ENCODE assay signal across 16 cellular contexts in the genomic region with DNA sequence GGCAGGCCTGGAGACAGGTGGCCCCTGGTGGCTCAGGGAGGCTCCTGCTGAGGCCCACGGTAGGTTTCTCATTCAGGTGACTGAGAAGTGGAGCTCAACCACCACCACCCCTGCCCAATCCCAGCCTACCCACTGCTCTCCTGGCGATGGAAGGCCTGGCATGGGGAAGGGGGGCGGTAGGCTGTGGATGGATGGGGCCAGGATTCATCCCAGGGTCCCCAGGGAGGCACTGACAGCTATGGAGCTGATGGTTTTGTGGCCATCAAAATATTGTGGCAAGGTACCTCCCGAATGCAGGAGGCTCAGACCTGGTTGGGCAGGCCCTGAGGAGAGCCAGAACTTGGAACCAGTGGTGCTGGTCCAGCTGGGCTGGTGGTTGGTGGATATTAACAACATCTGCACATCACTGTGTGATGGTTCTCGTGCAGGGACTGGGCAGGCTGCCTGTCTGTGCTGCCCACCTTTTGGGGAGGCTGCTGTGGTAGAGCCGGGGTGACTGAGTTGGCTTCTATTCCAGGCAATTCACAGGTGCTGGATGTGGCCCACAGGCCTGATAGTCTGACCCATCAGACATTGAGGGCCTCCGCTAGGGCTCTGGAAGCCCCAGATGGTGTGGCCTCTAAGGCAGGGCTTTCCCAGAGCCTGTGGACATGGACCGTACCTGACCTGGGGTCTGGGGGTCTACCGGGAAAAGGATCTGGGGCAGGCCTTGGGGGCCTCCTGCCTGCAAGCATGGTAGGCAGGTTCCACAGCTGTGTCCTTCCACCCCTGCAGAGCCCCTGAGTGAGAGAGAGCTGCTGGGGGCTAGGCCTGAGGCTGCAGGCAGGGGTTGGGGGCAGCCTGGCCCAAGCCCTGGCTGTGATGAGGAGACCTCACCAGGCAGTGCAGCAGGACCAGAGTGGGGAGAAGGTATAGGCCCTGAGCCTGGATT. TPM values are rescaled to one million over a fixed set of nuclear protein-coding genes. Genes with fewer than 3 reads are reported as not detected.
A peak's percentile ranks its signal among the peaks of the same experiment; 100 is the strongest.
DNase-seq lines count a peak whose midpoint lies in the region; ATAC-seq and TF ChIP-seq lines count a peak whose summit lies in the region.
"Had no signal": no experiment of that assay in that cellular context is flagged by ENCODE, and none has a peak within 500 bp of the region (broad histone marks: within the 10 kb centered on the region; RNA-seq: fewer than 3 reads in every experiment).

No MANE protein-coding gene starts in this region.

- H3K4me1 ChIP-seq in CD4-positive, alpha-beta memory T cell (ENCODE audit: insufficient read depth, low read length), result peaks cover 28% of the 10 kb centered on the region
- H3K4me1 ChIP-seq in heart right ventricle (peaks cover 31 to 85% (median 53%) of the 10 kb centered on the region in 9 donors), gastrocnemius medialis (peaks cover 60 to 62% of the 10 kb centered on the region in 2 donors)

- H3K27ac Mint-ChIP-seq in CD4-positive, alpha-beta memory T cell, result peak overlapping the region in 4 of 7 donors; percentile 3 to 68 (median 62)
- H3K27ac Mint-ChIP-seq in T-helper 17 cell (peak overlapping the region; percentile 59), chondrocyte (ENCODE audit: unreplicated experiment) (no peak overlapping the region)
- H3K27ac Mint-ChIP-seq: endodermal cell had no signal

- CTCF ChIA-PET in CD4-positive, alpha-beta memory T cell (lab: Charles Lee; ENCODE audit: partially characterized antibody), result no interaction called here

- no peak for TF ChIP-seq CTCF in heart right ventricle (IDR thresholded peaks at IDR 0.05)
- no peak for TF ChIP-seq CTCF in gastrocnemius medialis (IDR thresholded peaks at IDR 0.05 in 4 of 5, conservative IDR thresholded peaks at IDR 0.05 in 1 of 5)
- TF ChIP-seq CTCF in chondrocyte (IDR thresholded peaks at IDR 0.05), result no peak

- no peaks in the 10 kb centered on the region for H3K27me3 ChIP-seq in CD4-positive, alpha-beta memory T cell (ENCODE audit: insufficient read depth, low read length)
- H3K27me3 ChIP-seq in heart right ventricle (no peaks in the 10 kb centered on the region), gastrocnemius medialis (no peaks in the 10 kb centered on the region)

- H3K27me3 Mint-ChIP-seq in CD4-positive, alpha-beta memory T cell, result no peaks in the 10 kb centered on the region
- H3K27me3 Mint-ChIP-seq in T-helper 17 cell (peaks cover 4% of the 10 kb centered on the region), chondrocyte (ENCODE audit: low read depth) (no peaks in the 10 kb centered on the region)

- H3K36me3 Mint-ChIP-seq in CD4-positive, alpha-beta memory T cell, result no peaks in the 10 kb centered on the region
- H3K36me3 Mint-ChIP-seq in T-helper 17 cell (ENCODE audit: low read depth) (no peaks in the 10 kb centered on the region), chondrocyte (ENCODE audit: low read depth) (peaks cover 18% of the 10 kb centered on the region)
- H3K36me3 Mint-ChIP-seq: natural killer cell had no signal

- no peak overlapping the region for H3K27ac ChIP-seq in CD4-positive, alpha-beta memory T cell (ENCODE audit: low read depth, low read length)
- peak overlapping the region in 6 of 10 donors; percentile 15 to 99 (median 80) for H3K27ac ChIP-seq in heart right ventricle
- peak overlapping the region; percentile 87 to 100 (median 98) for H3K27ac ChIP-seq in gastrocnemius medialis

- H3K9me3 Mint-ChIP-seq in CD4-positive, alpha-beta memory T cell, result peaks cover 0 to 2% (median 0%) of the 10 kb centered on the region in 8 donors
- H3K9me3 Mint-ChIP-seq in chondrocyte (ENCODE audit: low read depth), result no peaks in the 10 kb centered on the region
- H3K9me3 Mint-ChIP-seq: endodermal cell, natural killer cell had no signal

- intact Hi-C loops in CD4-positive, alpha-beta memory T cell (cut with micrococcal nuclease), result loop anchor here (10.0 kb wide), 1 partner anchor 88 kb away; no protein-coding TSS in a partner anchor
- intact Hi-C loops in heart right ventricle (cut with DNase I) (loop anchor here in 5 of 10 donors (2.0 to 10.0 kb wide), 5 partner anchors 72 to 90 kb away; a partner anchor contains a TSS), gastrocnemius medialis (cut with DNase I; ENCODE audit: low total_unique reads) (no loop called here)

- no peaks in the 10 kb centered on the region for H3K36me3 ChIP-seq in CD4-positive, alpha-beta memory T cell (ENCODE audit: insufficient read depth, low read length)
- peaks cover 0 to 33% (median 8%) of the 10 kb centered on the region in 9 donors for H3K36me3 ChIP-seq in heart right ventricle
- H3K36me3 ChIP-seq in gastrocnemius medialis, result peaks cover 0 to 8% of the 10 kb centered on the region in 2 donors

- DNase-seq in CD4-positive, alpha-beta memory T cell, result no peak
- DNase-seq in T-helper 17 cell, result no peak
- no peak for DNase-seq in heart right ventricle
- DNase-seq in gastrocnemius medialis, result no peak
- no peak for DNase-seq in chondrocyte (ENCODE audit: low spot score)
- DNase-seq in MV-4-11 (lab: John Stamatoyannopoulos, UW), result no peak
- DNase-seq: activated CD8-positive, alpha-beta memory T cell treated with anti-CD3 and anti-CD28 coated beads for 24 hours; endodermal cell; GDM1; natural killer cell; NCI-H2081 treated with DMSO at 0.1 percent for 48 hours had no signal

- H3K4me3 ChIP-seq in CD4-positive, alpha-beta memory T cell (ENCODE audit: low read length in 2 of 2), result no peak overlapping the region
- H3K4me3 ChIP-seq in heart right ventricle (no peak overlapping the region), gastrocnemius medialis (no peak overlapping the region)
- H3K4me3 ChIP-seq: lung had no signal

- H3K4me1 Mint-ChIP-seq in CD4-positive, alpha-beta memory T cell, result peaks cover 6 to 31% (median 19%) of the 10 kb centered on the region in 4 donors
- H3K4me1 Mint-ChIP-seq in T-helper 17 cell, result peaks cover 20% of the 10 kb centered on the region
- H3K4me1 Mint-ChIP-seq in chondrocyte (ENCODE audit: low read depth), result peaks cover 36% of the 10 kb centered on the region

- WGBS in heart right ventricle, 2 donors, result 84 to 86% methylated on average over 9 of the region's 9 CpGs

- peak overlapping the region in 2 of 8 donors; percentile 57 to 69 for H3K4me3 Mint-ChIP-seq in CD4-positive, alpha-beta memory T cell
- H3K4me3 Mint-ChIP-seq in T-helper 17 cell (no peak overlapping the region), chondrocyte (ENCODE audit: unreplicated experiment) (no peak overlapping the region)
- H3K4me3 Mint-ChIP-seq: endodermal cell had no signal

- in situ Hi-C loops in gastrocnemius medialis (cut with MboI; ENCODE audit: low sequenced_read_pairs in 4 of 4), result loop anchor here in 2 of 4 donors (10.0 kb wide), 1 partner anchor 88 kb away; no protein-coding TSS in a partner anchor

- POLR2A ChIA-PET in CD4-positive, alpha-beta memory T cell (lab: Charles Lee; ENCODE audit: partially characterized antibody), result no interaction called here

- H3K9me3 ChIP-seq in CD4-positive, alpha-beta memory T cell (ENCODE audit: control insufficient read depth in 1 of 2, low read length in 2 of 2), result no peaks in the 10 kb centered on the region
- H3K9me3 ChIP-seq in T-helper 17 cell (ENCODE audit: control insufficient read depth, low read length, poor library complexity, severe bottlenecking), result no peaks in the 10 kb centered on the region
- H3K9me3 ChIP-seq in heart right ventricle, result no peaks in the 10 kb centered on the region
- no peaks in the 10 kb centered on the region for H3K9me3 ChIP-seq in gastrocnemius medialis

- TF ChIP-seq POLR2A in gastrocnemius medialis (IDR thresholded peaks at IDR 0.05), result no peak

- no peak for ATAC-seq in T-helper 17 cell
- no peak for ATAC-seq in heart right ventricle
- no peak for ATAC-seq in gastrocnemius medialis
- no peak for ATAC-seq in GM21723 (IDR thresholded peaks at IDR 0.05; ENCODE audit: unreplicated experiment)
- ATAC-seq in HG02938 (IDR thresholded peaks at IDR 0.05; ENCODE audit: unreplicated experiment), result no peak
- ATAC-seq: natural killer cell, Panc1, sciatic nerve had no signal

RNA-seq across cellular contexts. Expression of a gene that starts 3.4 kb away (rescaled TPM):
- 1 to 10 TPM; 1.4 to 1.8 TPM for total RNA-seq in CD4-positive, alpha-beta memory T cell
- polyA plus RNA-seq in CD4-positive, alpha-beta memory T cell, result not detected
- total RNA-seq in T-helper 17 cell, result 1 to 10 TPM in 1 of 2 donors, under 1 TPM in 1; 0.89 to 1.1 TPM
- total RNA-seq in heart right ventricle, result 100 to 1,000 TPM in 9 of 10 donors, 10 to 100 TPM in 1; 86.7 to 145 (median 112) TPM
- polyA plus RNA-seq in heart right ventricle, result 10 to 100 TPM; 52.2 to 68.9 TPM
- 100 to 1,000 TPM; 141 to 256 (median 167) TPM for total RNA-seq in gastrocnemius medialis
- 38.8 to 44.4 TPM (median 40.0 TPM) in 3 replicates for total RNA-seq in chondrocyte

RNA-seq across cellular contexts. Expression of a gene that starts 28.4 kb away (rescaled TPM):
- total RNA-seq in CD4-positive, alpha-beta memory T cell, result not detected
- not detected for polyA plus RNA-seq in CD4-positive, alpha-beta memory T cell
- total RNA-seq in T-helper 17 cell (not detected), heart right ventricle (1 to 10 TPM in 3 of 10 donors, under 1 TPM in 7; 0.26 to 1.6 (median 0.85) TPM), gastrocnemius medialis (100 to 1,000 TPM; 197 to 682 (median 397) TPM), chondrocyte (not detected in 3 replicates)
- 1 to 10 TPM in 1 of 2 donors, under 1 TPM in 1; 0.51 to 8.3 TPM for polyA plus RNA-seq in heart right ventricle
- total RNA-seq: endodermal cell, lung, natural killer cell had no signal

RNA-seq across cellular contexts. Expression of a gene that starts 45.7 kb away (rescaled TPM):
- total RNA-seq in CD4-positive, alpha-beta memory T cell, result not detected
- polyA plus RNA-seq in CD4-positive, alpha-beta memory T cell, result not detected
- total RNA-seq in T-helper 17 cell, result not detected
- total RNA-seq in heart right ventricle, result 100 to 1,000 TPM; 390 to 998 (median 624) TPM
- polyA plus RNA-seq in heart right ventricle, result 1,000 to 10,000 TPM in 1 of 2 donors, 100 to 1,000 TPM in 1; 332 to 2,035 TPM
- 100 to 1,000 TPM in 2 of 4 donors, 10 to 100 TPM in 2; 78.0 to 309 (median 164) TPM for total RNA-seq in gastrocnemius medialis
- total RNA-seq in chondrocyte, result not detected in 3 replicates
- total RNA-seq: endodermal cell, natural killer cell, sciatic nerve had no signal

RNA-seq across cellular contexts. Expression of a gene that starts 56.5 kb away (rescaled TPM):
- total RNA-seq in CD4-positive, alpha-beta memory T cell, result 100 to 1,000 TPM; 256 to 269 TPM
- polyA plus RNA-seq in CD4-positive, alpha-beta memory T cell, result 10 to 100 TPM in 1 of 2 donors, 1 to 10 TPM in 1; 8.9 to 23.2 TPM
- total RNA-seq in T-helper 17 cell, result 100 to 1,000 TPM; 240 to 241 TPM
- 10 to 100 TPM; 19.7 to 28.4 (median 21.9) TPM for total RNA-seq in heart right ventricle
- polyA plus RNA-seq in heart right ventricle, result 10 to 100 TPM; 10.2 to 59.3 TPM
- total RNA-seq in gastrocnemius medialis, result 10 to 100 TPM; 10.0 to 56.6 (median 13.6) TPM
- total RNA-seq in chondrocyte, result 49.7 to 71.5 TPM (median 50.0 TPM) in 3 replicates

Comparison
In these comparisons a context has a peak if more than half of its experiments do, and no peak if none do; other contexts are left out.
1. RNA of a gene that starts 3.4 kb away (total RNA-seq): 141 to 256 TPM in gastrocnemius medialis, 86.7 to 145 TPM in heart right ventricle and 38.8 to 44.4 TPM in chondrocyte; 1.4 to 1.8 TPM in CD4-positive, alpha-beta memory T cell and 0.89 to 1.1 TPM in T-helper 17 cell; every median in the first group is over 10 times any median in the second.
2. RNA of a gene that starts 28.4 kb away (total RNA-seq): 197 to 682 TPM in gastrocnemius medialis; 0.26 to 1.6 TPM in heart right ventricle, not detected in CD4-positive, alpha-beta memory T cell, not detected in T-helper 17 cell and not detected in chondrocyte; every median in the first group is over 10 times any median in the second.
3. RNA of a gene that starts 45.7 kb away (total RNA-seq): 390 to 998 TPM in heart right ventricle and 78.0 to 309 TPM in gastrocnemius medialis; not detected in CD4-positive, alpha-beta memory T cell, not detected in T-helper 17 cell and not detected in chondrocyte; every median in the first group is over 10 times any median in the second.